1 cellular context compared by ENCODE assay signal in the genomic region with DNA sequence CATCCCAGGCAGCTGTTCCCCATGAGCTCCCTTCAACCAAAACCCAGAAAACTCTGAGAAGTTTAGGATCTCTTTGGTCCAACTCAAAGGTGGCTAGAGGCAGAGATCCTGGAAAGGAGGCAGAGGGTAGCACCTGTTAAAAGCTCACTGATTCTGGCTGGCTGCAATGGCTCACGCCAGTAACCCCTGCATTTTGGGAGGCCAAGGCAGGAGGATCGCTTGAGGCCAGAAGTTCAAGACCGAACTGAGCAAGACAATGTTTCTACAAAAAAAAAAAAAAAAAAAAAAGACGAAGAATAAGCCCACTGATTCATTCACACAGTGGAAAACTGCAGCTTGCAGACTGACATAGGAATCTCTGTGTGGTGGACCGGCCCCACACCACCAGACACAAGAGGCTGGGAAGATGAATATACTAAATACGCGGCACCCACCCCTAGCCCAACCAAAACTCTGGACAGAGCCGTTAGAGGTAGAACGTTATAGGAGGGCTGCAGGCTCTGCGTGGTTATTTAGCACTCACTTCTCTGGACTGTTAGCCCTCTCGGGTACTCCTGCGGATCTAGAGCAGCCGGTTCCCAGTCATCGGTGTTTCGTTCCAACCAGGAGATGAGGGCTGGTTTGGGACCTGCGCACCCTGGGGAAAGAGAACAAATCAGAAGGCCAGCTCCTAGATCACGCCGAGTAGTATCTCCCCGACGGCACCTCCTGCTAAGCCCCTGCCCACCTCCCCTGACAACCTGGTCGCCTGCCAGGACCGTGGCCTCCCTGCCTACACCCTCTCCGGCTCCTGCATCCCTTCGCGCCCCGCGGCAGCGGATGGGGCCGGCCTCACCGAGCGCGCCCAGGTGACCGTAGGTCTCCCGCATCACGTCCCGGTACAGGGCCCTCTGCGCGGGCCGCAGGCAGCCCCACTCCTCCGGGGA.
TF ChIP-seq lines count a peak whose summit lies in the region.

No MANE protein-coding gene starts in this region.

TF ChIP-seq in GM12878, 131 proteins besides CTCF, POLR2A, EP300 and RAD21 (continues in another document):
- TF ChIP-seq, protein P1, sequence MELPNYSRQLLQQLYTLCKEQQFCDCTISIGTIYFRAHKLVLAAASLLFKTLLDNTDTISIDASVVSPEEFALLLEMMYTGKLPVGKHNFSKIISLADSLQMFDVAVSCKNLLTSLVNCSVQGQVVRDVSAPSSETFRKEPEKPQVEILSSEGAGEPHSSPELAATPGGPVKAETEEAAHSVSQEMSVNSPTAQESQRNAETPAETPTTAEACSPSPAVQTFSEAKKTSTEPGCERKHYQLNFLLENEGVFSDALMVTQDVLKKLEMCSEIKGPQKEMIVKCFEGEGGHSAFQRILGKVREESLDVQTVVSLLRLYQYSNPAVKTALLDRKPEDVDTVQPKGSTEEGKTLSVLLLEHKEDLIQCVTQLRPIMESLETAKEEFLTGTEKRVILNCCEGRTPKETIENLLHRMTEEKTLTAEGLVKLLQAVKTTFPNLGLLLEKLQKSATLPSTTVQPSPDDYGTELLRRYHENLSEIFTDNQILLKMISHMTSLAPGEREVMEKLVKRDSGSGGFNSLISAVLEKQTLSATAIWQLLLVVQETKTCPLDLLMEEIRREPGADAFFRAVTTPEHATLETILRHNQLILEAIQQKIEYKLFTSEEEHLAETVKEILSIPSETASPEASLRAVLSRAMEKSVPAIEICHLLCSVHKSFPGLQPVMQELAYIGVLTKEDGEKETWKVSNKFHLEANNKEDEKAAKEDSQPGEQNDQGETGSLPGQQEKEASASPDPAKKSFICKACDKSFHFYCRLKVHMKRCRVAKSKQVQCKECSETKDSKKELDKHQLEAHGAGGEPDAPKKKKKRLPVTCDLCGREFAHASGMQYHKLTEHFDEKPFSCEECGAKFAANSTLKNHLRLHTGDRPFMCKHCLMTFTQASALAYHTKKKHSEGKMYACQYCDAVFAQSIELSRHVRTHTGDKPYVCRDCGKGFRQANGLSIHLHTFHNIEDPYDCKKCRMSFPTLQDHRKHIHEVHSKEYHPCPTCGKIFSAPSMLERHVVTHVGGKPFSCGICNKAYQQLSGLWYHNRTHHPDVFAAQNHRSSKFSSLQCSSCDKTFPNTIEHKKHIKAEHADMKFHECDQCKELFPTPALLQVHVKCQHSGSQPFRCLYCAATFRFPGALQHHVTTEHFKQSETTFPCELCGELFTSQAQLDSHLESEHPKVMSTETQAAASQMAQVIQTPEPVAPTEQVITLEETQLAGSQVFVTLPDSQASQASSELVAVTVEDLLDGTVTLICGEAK (IDR thresholded peaks at IDR 0.05; ENCODE audit: borderline replicate concordance): no peak
- TF ChIP-seq BACH1 (IDR thresholded peaks at IDR 0.05; ENCODE audit: borderline replicate concordance): 0 out of 2 replicates have a peak, but pooled peaks have one; percentile 61
- TF ChIP-seq NR2C1 (IDR thresholded peaks at IDR 0.05): no peak
- no peak for TF ChIP-seq BCL11A (IDR thresholded peaks at IDR 0.05; ENCODE audit: low read depth, low read length)
- TF ChIP-seq POU2F2 (IDR thresholded peaks at IDR 0.05; ENCODE audit: borderline replicate concordance, low read depth, low read length): no peak
- no peak for TF ChIP-seq MXI1 (IDR thresholded peaks at IDR 0.05; ENCODE audit: low read depth, low read length)
- TF ChIP-seq, protein P2, sequence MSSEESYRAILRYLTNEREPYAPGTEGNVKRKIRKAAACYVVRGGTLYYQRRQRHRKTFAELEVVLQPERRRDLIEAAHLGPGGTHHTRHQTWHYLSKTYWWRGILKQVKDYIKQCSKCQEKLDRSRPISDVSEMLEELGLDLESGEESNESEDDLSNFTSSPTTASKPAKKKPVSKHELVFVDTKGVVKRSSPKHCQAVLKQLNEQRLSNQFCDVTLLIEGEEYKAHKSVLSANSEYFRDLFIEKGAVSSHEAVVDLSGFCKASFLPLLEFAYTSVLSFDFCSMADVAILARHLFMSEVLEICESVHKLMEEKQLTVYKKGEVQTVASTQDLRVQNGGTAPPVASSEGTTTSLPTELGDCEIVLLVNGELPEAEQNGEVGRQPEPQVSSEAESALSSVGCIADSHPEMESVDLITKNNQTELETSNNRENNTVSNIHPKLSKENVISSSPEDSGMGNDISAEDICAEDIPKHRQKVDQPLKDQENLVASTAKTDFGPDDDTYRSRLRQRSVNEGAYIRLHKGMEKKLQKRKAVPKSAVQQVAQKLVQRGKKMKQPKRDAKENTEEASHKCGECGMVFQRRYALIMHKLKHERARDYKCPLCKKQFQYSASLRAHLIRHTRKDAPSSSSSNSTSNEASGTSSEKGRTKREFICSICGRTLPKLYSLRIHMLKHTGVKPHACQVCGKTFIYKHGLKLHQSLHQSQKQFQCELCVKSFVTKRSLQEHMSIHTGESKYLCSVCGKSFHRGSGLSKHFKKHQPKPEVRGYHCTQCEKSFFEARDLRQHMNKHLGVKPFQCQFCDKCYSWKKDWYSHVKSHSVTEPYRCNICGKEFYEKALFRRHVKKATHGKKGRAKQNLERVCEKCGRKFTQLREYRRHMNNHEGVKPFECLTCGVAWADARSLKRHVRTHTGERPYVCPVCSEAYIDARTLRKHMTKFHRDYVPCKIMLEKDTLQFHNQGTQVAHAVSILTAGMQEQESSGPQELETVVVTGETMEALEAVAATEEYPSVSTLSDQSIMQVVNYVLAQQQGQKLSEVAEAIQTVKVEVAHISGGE (CRISPR knock-in tag; IDR thresholded peaks at IDR 0.05): no peak
- TF ChIP-seq, protein P3, sequence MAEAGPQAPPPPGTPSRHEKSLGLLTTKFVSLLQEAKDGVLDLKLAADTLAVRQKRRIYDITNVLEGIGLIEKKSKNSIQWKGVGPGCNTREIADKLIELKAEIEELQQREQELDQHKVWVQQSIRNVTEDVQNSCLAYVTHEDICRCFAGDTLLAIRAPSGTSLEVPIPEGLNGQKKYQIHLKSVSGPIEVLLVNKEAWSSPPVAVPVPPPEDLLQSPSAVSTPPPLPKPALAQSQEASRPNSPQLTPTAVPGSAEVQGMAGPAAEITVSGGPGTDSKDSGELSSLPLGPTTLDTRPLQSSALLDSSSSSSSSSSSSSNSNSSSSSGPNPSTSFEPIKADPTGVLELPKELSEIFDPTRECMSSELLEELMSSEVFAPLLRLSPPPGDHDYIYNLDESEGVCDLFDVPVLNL (IDR thresholded peaks at IDR 0.05; ENCODE audit: low read depth, low read length): no peak
- TF ChIP-seq, protein P4, sequence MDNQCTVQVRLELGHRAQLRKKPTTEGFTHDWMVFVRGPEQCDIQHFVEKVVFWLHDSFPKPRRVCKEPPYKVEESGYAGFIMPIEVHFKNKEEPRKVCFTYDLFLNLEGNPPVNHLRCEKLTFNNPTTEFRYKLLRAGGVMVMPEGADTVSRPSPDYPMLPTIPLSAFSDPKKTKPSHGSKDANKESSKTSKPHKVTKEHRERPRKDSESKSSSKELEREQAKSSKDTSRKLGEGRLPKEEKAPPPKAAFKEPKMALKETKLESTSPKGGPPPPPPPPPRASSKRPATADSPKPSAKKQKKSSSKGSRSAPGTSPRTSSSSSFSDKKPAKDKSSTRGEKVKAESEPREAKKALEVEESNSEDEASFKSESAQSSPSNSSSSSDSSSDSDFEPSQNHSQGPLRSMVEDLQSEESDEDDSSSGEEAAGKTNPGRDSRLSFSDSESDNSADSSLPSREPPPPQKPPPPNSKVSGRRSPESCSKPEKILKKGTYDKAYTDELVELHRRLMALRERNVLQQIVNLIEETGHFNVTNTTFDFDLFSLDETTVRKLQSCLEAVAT (IDR thresholded peaks at IDR 0.05): no peak
- no peak for TF ChIP-seq HCFC1 (IDR thresholded peaks at IDR 0.05; ENCODE audit: low read length)
- no peak for TF ChIP-seq STAT3 (IDR thresholded peaks at IDR 0.05; ENCODE audit: low read depth, low read length)
- no peak for TF ChIP-seq NFXL1 (IDR thresholded peaks at IDR 0.05; ENCODE audit: borderline replicate concordance)
- TF ChIP-seq RAD51 (IDR thresholded peaks at IDR 0.05): no peak
- TF ChIP-seq, protein P5, sequence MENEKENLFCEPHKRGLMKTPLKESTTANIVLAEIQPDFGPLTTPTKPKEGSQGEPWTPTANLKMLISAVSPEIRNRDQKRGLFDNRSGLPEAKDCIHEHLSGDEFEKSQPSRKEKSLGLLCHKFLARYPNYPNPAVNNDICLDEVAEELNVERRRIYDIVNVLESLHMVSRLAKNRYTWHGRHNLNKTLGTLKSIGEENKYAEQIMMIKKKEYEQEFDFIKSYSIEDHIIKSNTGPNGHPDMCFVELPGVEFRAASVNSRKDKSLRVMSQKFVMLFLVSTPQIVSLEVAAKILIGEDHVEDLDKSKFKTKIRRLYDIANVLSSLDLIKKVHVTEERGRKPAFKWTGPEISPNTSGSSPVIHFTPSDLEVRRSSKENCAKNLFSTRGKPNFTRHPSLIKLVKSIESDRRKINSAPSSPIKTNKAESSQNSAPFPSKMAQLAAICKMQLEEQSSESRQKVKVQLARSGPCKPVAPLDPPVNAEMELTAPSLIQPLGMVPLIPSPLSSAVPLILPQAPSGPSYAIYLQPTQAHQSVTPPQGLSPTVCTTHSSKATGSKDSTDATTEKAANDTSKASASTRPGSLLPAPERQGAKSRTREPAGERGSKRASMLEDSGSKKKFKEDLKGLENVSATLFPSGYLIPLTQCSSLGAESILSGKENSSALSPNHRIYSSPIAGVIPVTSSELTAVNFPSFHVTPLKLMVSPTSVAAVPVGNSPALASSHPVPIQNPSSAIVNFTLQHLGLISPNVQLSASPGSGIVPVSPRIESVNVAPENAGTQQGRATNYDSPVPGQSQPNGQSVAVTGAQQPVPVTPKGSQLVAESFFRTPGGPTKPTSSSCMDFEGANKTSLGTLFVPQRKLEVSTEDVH (IDR thresholded peaks at IDR 0.05; ENCODE audit: low read depth, partially characterized antibody): no peak
- no peak for TF ChIP-seq CEBPB (IDR thresholded peaks at IDR 0.05; ENCODE audit: borderline replicate concordance in 1 of 2, low read depth in 2 of 2, low read length in 2 of 2)
- TF ChIP-seq CHD1 (IDR thresholded peaks at IDR 0.05; ENCODE audit: low read depth, low read length): no peak
- TF ChIP-seq RELA (IDR thresholded peaks at IDR 0.05; ENCODE audit: borderline replicate concordance, partially characterized antibody): peak; percentile 5
- no peak for TF ChIP-seq STAT1 (conservative IDR thresholded peaks at IDR 0.05)
- TF ChIP-seq, protein P6, sequence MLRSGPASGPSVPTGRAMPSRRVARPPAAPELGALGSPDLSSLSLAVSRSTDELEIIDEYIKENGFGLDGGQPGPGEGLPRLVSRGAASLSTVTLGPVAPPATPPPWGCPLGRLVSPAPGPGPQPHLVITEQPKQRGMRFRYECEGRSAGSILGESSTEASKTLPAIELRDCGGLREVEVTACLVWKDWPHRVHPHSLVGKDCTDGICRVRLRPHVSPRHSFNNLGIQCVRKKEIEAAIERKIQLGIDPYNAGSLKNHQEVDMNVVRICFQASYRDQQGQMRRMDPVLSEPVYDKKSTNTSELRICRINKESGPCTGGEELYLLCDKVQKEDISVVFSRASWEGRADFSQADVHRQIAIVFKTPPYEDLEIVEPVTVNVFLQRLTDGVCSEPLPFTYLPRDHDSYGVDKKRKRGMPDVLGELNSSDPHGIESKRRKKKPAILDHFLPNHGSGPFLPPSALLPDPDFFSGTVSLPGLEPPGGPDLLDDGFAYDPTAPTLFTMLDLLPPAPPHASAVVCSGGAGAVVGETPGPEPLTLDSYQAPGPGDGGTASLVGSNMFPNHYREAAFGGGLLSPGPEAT (IDR thresholded peaks at IDR 0.05; ENCODE audit: low read depth): no peak
- no peak for TF ChIP-seq ATF7 (IDR thresholded peaks at IDR 0.05; ENCODE audit: low read depth)
- TF ChIP-seq SMC3 (IDR thresholded peaks at IDR 0.05; ENCODE audit: borderline replicate concordance, low read length): no peak
- TF ChIP-seq, protein P7, sequence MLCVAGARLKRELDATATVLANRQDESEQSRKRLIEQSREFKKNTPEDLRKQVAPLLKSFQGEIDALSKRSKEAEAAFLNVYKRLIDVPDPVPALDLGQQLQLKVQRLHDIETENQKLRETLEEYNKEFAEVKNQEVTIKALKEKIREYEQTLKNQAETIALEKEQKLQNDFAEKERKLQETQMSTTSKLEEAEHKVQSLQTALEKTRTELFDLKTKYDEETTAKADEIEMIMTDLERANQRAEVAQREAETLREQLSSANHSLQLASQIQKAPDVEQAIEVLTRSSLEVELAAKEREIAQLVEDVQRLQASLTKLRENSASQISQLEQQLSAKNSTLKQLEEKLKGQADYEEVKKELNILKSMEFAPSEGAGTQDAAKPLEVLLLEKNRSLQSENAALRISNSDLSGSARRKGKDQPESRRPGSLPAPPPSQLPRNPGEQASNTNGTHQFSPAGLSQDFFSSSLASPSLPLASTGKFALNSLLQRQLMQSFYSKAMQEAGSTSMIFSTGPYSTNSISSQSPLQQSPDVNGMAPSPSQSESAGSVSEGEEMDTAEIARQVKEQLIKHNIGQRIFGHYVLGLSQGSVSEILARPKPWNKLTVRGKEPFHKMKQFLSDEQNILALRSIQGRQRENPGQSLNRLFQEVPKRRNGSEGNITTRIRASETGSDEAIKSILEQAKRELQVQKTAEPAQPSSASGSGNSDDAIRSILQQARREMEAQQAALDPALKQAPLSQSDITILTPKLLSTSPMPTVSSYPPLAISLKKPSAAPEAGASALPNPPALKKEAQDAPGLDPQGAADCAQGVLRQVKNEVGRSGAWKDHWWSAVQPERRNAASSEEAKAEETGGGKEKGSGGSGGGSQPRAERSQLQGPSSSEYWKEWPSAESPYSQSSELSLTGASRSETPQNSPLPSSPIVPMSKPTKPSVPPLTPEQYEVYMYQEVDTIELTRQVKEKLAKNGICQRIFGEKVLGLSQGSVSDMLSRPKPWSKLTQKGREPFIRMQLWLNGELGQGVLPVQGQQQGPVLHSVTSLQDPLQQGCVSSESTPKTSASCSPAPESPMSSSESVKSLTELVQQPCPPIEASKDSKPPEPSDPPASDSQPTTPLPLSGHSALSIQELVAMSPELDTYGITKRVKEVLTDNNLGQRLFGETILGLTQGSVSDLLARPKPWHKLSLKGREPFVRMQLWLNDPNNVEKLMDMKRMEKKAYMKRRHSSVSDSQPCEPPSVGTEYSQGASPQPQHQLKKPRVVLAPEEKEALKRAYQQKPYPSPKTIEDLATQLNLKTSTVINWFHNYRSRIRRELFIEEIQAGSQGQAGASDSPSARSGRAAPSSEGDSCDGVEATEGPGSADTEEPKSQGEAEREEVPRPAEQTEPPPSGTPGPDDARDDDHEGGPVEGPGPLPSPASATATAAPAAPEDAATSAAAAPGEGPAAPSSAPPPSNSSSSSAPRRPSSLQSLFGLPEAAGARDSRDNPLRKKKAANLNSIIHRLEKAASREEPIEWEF (IDR thresholded peaks at IDR 0.05; ENCODE audit: insufficient replicate concordance, low read depth, low read length): no peak
- TF ChIP-seq JUNB (IDR thresholded peaks at IDR 0.05): no peak
- TF ChIP-seq NBN (IDR thresholded peaks at IDR 0.05): no peak
- 0 out of 2 replicates have a peak, but pooled peaks have one; percentile 16 for TF ChIP-seq TAF1 (IDR thresholded peaks at IDR 0.05; ENCODE audit: borderline replicate concordance, low read depth, low read length)
- 0 out of 4 replicates have a peak, but pooled peaks of 1 of the 2 experiments have one; percentile 2 for TF ChIP-seq IKZF2 (IDR thresholded peaks at IDR 0.05)
- TF ChIP-seq, protein P8, sequence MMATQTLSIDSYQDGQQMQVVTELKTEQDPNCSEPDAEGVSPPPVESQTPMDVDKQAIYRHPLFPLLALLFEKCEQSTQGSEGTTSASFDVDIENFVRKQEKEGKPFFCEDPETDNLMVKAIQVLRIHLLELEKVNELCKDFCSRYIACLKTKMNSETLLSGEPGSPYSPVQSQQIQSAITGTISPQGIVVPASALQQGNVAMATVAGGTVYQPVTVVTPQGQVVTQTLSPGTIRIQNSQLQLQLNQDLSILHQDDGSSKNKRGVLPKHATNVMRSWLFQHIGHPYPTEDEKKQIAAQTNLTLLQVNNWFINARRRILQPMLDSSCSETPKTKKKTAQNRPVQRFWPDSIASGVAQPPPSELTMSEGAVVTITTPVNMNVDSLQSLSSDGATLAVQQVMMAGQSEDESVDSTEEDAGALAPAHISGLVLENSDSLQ (IDR thresholded peaks at IDR 0.05): no peak
- TF ChIP-seq POLR2AphosphoS5 (IDR thresholded peaks at IDR 0.05; ENCODE audit: low read length): no peak
- TF ChIP-seq BHLHE40 (IDR thresholded peaks at IDR 0.05; ENCODE audit: borderline replicate concordance in 1 of 2, low read depth in 2 of 2, low read length in 1 of 2): peak in 1 of 2 experiments; percentile 21; a peak in 1 of 4 replicates
